ENCODE assay signal across 2 cellular contexts in the genomic region with DNA sequence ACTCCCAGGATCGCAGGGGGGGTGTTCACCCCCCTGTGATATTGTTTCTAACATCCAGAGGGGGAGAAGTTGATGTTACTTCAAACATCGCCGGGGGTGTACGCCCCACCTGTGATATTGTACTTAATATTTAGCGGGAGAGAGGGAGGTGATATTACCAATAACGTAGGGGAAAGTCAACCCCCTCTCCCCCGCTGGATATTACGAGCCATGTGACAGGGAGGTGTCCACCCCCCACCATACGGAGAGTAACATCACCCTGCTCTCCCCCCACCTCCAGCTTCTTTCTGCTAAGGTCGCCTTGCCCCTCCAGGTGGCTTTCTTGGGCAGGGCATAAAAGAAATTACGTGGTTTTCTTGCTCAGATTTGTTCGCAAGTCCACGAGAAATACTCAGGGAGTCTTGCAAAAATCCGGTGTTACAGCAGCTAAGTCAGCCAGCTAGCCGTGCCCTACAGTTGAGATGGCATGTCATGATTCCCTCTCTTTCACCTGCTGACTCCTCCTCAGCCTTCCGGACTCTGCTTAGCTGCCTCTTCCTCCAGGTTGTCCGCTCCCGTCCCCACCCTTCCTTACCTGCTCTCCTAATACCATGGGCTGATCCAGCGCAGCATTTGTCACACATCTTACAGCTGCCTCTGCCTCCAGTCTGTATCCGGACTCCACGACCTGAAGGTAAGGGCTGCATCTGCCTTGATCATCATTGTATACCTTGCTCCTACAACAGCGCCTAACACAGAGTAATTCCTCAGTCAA. TPM values are rescaled to one million over a fixed set of nuclear protein-coding genes. Genes with fewer than 3 reads are reported as not detected.
"Had no signal": no experiment of that assay in that cellular context is flagged by ENCODE, and none has a peak within 500 bp of the region (broad histone marks: within the 10 kb centered on the region; RNA-seq: fewer than 3 reads in every experiment).

No MANE protein-coding gene starts in this region.

RNA-seq across cellular contexts. Expression of gene FOXD4, which starts 9.3 kb away (rescaled TPM):
- total RNA-seq: natural killer cell, suprapubic skin had no signal
